In genomic region chr1:183058835-183059234, GRCh38 we compare ENCODE assay signal across 1 cellular context.
TF ChIP-seq lines count a peak whose summit lies in the region.

No MANE protein-coding gene starts in this region.

TF ChIP-seq in IMR-90, 13 proteins besides CTCF, POLR2A, EP300 and RAD21:
- TF ChIP-seq BHLHE40 (IDR thresholded peaks at IDR 0.05; ENCODE audit: low read depth, low read length) (no peak), NFE2L2 (IDR thresholded peaks at IDR 0.05; ENCODE audit: low read depth, low read length) (no peak)
TF ChIP-seq in IMR-90: peak in this region for 0.
